38 cellular contexts compared by ENCODE assay signal in the genomic region with DNA sequence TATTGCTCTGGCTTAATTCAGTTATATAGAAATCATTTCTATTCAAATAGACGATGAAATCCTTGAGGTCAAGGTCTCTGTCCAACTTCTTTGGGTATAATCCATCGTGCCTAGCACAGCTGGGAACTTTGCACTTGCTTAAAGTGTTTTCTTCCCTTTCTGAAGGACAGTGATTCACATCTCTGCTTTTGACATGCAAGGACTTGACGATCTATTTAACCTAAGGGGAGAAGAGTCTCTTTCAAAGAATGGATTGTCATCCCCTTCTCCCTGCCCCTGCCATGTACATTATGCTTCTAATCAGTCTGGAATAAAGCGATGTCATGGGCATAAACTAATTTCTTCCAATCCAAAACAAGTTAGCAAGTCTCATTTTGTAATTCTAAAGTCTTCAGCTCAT.
"Had no signal": no experiment of that assay in that cellular context is flagged by ENCODE, and none has a peak within 500 bp of the region (broad histone marks: within the 10 kb centered on the region; RNA-seq: fewer than 3 reads in every experiment).

No MANE protein-coding gene starts in this region.

- H3K27ac ChIP-seq: body of pancreas, breast epithelium, Peyer's patch, WERI-Rb-1 had no signal

- ATAC-seq: activated CD8-positive, alpha-beta memory T cell treated with anti-CD3 and anti-CD28 coated beads, Interleukin-2, amount 10 ng/mL, durations not matched to agents 7 days and 5 days; activated T-cell treated with anti-CD3 and anti-CD28 coated beads, Interleukin-2, amount 50 U/mL, for 72 hours; activated T-helper 17 cell treated with anti-CD3 and anti-CD28 coated beads, Interleukin-2, amount 50 U/mL, for 72 hours; body of pancreas; PC-3 had no signal

- FAIRE-seq: astrocyte had no signal

- H3K27me3 ChIP-seq: body of pancreas, breast epithelium, MG63, Peyer's patch had no signal

- H3K4me1 ChIP-seq: body of pancreas, breast epithelium, Peyer's patch had no signal

- H3K36me3 ChIP-seq: breast epithelium, Peyer's patch, WERI-Rb-1 had no signal

- DNase-seq: activated CD4-positive, alpha-beta memory T cell treated with anti-CD3 and anti-CD28 coated beads, Interleukin-2, amount 10 ng/mL, durations not matched to agents 7 days and 5 days; activated CD4-positive, alpha-beta T cell treated with anti-CD3 and anti-CD28 coated beads for 1 hour; activated CD4-positive, alpha-beta T cell treated with anti-CD3 and anti-CD28 coated beads for 48 hours; activated CD4-positive, CD25-positive, alpha-beta regulatory T cell; activated CD8-positive, alpha-beta memory T cell treated with anti-CD3 and anti-CD28 coated beads for 24 hours; activated CD8-positive, alpha-beta memory T cell treated with anti-CD3 and anti-CD28 coated beads, Interleukin-2, amount 10 ng/mL, durations not matched to agents 7 days and 5 days; activated effector memory CD4-positive, alpha-beta T cell treated with anti-CD3 and anti-CD28 coated beads, Interleukin-2, amount 50 U/mL, for 16 hours; activated naive CD4-positive, alpha-beta T cell; activated naive CD4-positive, alpha-beta T cell treated with anti-CD3 and anti-CD28 coated beads, Interleukin-2, amount 50 U/mL, for 16 hours; activated naive CD8-positive, alpha-beta T cell treated with anti-CD3 and anti-CD28 coated beads for 36 hours; activated T-cell treated with anti-CD3 and anti-CD28 coated beads, Interleukin-2, amount 50 U/mL, for 1 hour; activated T-cell treated with anti-CD3 and anti-CD28 coated beads, Interleukin-2, amount 50 U/mL, for 72 hours; amniotic stem cell; body of pancreas; caudate nucleus; cerebellar nuclear complex; Karpas-422; KBM-7; MG63; MV-4-11; NCI-H1092; NCI-H1436 treated with DMSO at 0.1 percent for 48 hours; NCI-H1694 treated with DMSO at 0.1 percent for 48 hours; NCI-H2029; NCI-H345; NCI-H524 treated with DMSO at 0.1 percent for 48 hours; PC-3; Peyer's patch; Right ventricle myocardium superior; RPMI8226; SW 1271; T-helper 1 cell; T-helper 2 cell; T-helper 9 cell; WERI-Rb-1 had no signal

- H3K4me3 ChIP-seq: body of pancreas, breast epithelium, MG63, Peyer's patch had no signal

- H3K9me3 ChIP-seq: body of pancreas, breast epithelium, MG63, Peyer's patch had no signal
